Comparison of ENCODE assay signal across 1 cellular context in the genomic region with DNA sequence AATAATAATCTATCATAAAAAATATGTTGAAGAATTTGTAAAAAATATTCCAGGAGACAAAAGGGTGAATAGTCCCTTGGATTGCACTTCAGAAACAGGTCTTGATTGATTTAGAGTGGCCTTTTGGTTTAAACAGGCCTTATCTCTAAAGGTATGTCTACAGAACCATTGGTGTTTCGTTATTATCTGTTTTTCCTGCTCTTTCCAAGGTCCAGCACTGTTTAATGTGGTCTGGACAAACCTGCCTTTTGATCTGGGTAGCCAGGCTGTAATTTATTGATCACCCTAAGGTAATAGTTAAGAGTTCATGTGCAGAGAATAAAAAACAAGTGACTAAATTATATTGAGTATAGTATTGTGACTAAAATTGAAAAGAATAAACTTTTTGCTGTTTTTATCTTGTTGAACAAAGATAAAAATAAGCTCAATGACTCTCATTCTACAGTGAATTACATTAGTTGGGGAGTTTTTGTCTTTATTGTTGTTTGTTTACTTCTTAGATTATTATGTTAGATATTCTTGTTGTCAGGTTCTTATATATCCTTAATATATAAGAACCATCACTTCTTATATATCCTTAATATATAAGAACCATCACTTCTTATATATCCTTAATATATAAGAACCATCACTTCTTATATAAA.
TF ChIP-seq lines count a peak whose summit lies in the region.

No MANE protein-coding gene starts in this region.

TF ChIP-seq in HCT116, 20 proteins besides CTCF, POLR2A, EP300 and RAD21 (continued from another document):
- TF ChIP-seq, protein P1, sequence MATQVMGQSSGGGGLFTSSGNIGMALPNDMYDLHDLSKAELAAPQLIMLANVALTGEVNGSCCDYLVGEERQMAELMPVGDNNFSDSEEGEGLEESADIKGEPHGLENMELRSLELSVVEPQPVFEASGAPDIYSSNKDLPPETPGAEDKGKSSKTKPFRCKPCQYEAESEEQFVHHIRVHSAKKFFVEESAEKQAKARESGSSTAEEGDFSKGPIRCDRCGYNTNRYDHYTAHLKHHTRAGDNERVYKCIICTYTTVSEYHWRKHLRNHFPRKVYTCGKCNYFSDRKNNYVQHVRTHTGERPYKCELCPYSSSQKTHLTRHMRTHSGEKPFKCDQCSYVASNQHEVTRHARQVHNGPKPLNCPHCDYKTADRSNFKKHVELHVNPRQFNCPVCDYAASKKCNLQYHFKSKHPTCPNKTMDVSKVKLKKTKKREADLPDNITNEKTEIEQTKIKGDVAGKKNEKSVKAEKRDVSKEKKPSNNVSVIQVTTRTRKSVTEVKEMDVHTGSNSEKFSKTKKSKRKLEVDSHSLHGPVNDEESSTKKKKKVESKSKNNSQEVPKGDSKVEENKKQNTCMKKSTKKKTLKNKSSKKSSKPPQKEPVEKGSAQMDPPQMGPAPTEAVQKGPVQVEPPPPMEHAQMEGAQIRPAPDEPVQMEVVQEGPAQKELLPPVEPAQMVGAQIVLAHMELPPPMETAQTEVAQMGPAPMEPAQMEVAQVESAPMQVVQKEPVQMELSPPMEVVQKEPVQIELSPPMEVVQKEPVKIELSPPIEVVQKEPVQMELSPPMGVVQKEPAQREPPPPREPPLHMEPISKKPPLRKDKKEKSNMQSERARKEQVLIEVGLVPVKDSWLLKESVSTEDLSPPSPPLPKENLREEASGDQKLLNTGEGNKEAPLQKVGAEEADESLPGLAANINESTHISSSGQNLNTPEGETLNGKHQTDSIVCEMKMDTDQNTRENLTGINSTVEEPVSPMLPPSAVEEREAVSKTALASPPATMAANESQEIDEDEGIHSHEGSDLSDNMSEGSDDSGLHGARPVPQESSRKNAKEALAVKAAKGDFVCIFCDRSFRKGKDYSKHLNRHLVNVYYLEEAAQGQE (IDR thresholded peaks at IDR 0.05; ENCODE audit: low read depth): no peak
- no peak for TF ChIP-seq SIN3A (IDR thresholded peaks at IDR 0.05; ENCODE audit: low read depth)
- TF ChIP-seq ZFX (IDR thresholded peaks at IDR 0.05): no peak
- TF ChIP-seq, protein P2, sequence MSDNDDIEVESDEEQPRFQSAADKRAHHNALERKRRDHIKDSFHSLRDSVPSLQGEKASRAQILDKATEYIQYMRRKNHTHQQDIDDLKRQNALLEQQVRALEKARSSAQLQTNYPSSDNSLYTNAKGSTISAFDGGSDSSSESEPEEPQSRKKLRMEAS (IDR thresholded peaks at IDR 0.05): no peak
- no peak for TF ChIP-seq EZH2phosphoT487 (IDR thresholded peaks at IDR 0.05; ENCODE audit: borderline replicate concordance)
- no peak for TF ChIP-seq SRF (IDR thresholded peaks at IDR 0.05; ENCODE audit: low read depth)
- no peak for TF ChIP-seq JUND (IDR thresholded peaks at IDR 0.05)
- TF ChIP-seq ZNF274 (IDR thresholded peaks at IDR 0.05; ENCODE audit: low read depth, low read length): no peak
- no peak for TF ChIP-seq EZH2 (IDR thresholded peaks at IDR 0.05)
- TF ChIP-seq SP1 (IDR thresholded peaks at IDR 0.05; ENCODE audit: low read depth): no peak
